18 cellular contexts compared by ENCODE assay signal in genomic region chr11:16587670-16588069, GRCh38.
A peak's percentile ranks its signal among the peaks of the same experiment; 100 is the strongest.
DNase-seq lines count a peak whose midpoint lies in the region; ATAC-seq and TF ChIP-seq lines count a peak whose summit lies in the region.
"Had no signal": no experiment of that assay in that cellular context is flagged by ENCODE, and none has a peak within 500 bp of the region (broad histone marks: within the 10 kb centered on the region; RNA-seq: fewer than 3 reads in every experiment).

No MANE protein-coding gene starts in this region.

- TF ChIP-seq POLR2A in body of pancreas (IDR thresholded peaks at IDR 0.05) (no peak), gastroesophageal sphincter (IDR thresholded peaks at IDR 0.05) (no peak)

- no peak for TF ChIP-seq EP300 in gastroesophageal sphincter (IDR thresholded peaks at IDR 0.05)

- WGBS in body of pancreas, 2 donors: 5 to 8% methylated on average over 1 of the region's 1 CpG
- 7% methylated on average over 1 of the region's 1 CpG; no CpG with 5 or more reads in 1 of the 2 donors for WGBS in gastroesophageal sphincter (ENCODE audit: low coverage in 1 of 2), 2 donors

- no peaks in the 10 kb centered on the region for H3K27me3 ChIP-seq in body of pancreas
- no peaks in the 10 kb centered on the region for H3K27me3 ChIP-seq in upper lobe of right lung
- no peaks in the 10 kb centered on the region for H3K27me3 ChIP-seq in gastroesophageal sphincter
- H3K27me3 ChIP-seq: SJCRH30 had no signal

- H3K4me1 ChIP-seq in body of pancreas: no peaks in the 10 kb centered on the region
- no peaks in the 10 kb centered on the region for H3K4me1 ChIP-seq in upper lobe of right lung
- H3K4me1 ChIP-seq in gastroesophageal sphincter: no peaks in the 10 kb centered on the region
- H3K4me1 ChIP-seq: SJCRH30 had no signal

- H3K36me3 ChIP-seq in body of pancreas (replicated peaks in 1 of 2; ENCODE audit: insufficient read depth in 1 of 2, low read depth in 2 of 2) (no peaks in the 10 kb centered on the region), upper lobe of right lung (no peaks in the 10 kb centered on the region), gastroesophageal sphincter (no peaks in the 10 kb centered on the region)
- H3K36me3 ChIP-seq: SJCRH30 had no signal

- H3K9me3 ChIP-seq in body of pancreas (no peaks in the 10 kb centered on the region), upper lobe of right lung (no peaks in the 10 kb centered on the region), gastroesophageal sphincter (no peaks in the 10 kb centered on the region)
- H3K9me3 ChIP-seq: SJCRH30 had no signal

- no peak for ATAC-seq in body of pancreas
- peak; percentile 81 to 96 for ATAC-seq in left cardiac atrium
- peak; percentile 46 for ATAC-seq in upper lobe of right lung
- no peak for ATAC-seq in gastroesophageal sphincter
- no peak for ATAC-seq in HG03280 (IDR thresholded peaks at IDR 0.05; ENCODE audit: unreplicated experiment)
- ATAC-seq: HCT116 had no signal

- TF ChIP-seq CTCF in body of pancreas (IDR thresholded peaks at IDR 0.05) (no peak), upper lobe of right lung (IDR thresholded peaks at IDR 0.05) (no peak), gastroesophageal sphincter (IDR thresholded peaks at IDR 0.05) (no peak)

- H3K27ac ChIP-seq in body of pancreas (no peak overlapping the region), upper lobe of right lung (no peak overlapping the region), gastroesophageal sphincter (no peak overlapping the region)
- H3K27ac ChIP-seq: C4-2B, PC-9, RWPE1, SJCRH30 had no signal

- DNase-seq in body of pancreas: peak in 3 of 4 donors; percentile 17 to 38 (median 33)
- peak; percentile 40 for DNase-seq in left cardiac atrium
- DNase-seq in midbrain (lab: John Stamatoyannopoulos, UW): peak; percentile 42
- DNase-seq in upper lobe of right lung: no peak
- no peak for DNase-seq in NCI-H2196 (lab: John Stamatoyannopoulos, UW; ENCODE audit: unreplicated experiment)
- DNase-seq: ACHN, DMS79, GOT3, Karpas-422, NCI-H2081 treated with DMSO at 0.1 percent for 48 hours, NCI-H82, PC-9, SJCRH30 had no signal

- intact Hi-C loops in body of pancreas (cut with DNase I): no loop called here
- intact Hi-C loops in left cardiac atrium (cut with DNase I): no loop called here
- intact Hi-C loops in upper lobe of right lung (cut with DNase I): no loop called here

- H3K4me3 ChIP-seq in body of pancreas (no peak overlapping the region), upper lobe of right lung (no peak overlapping the region), gastroesophageal sphincter (no peak overlapping the region)
- H3K4me3 ChIP-seq: PC-9, SJCRH30 had no signal

Comparison
In these comparisons a context has a peak if more than half of its experiments do, and no peak if none do; other contexts are left out.
1. ATAC-seq: peak in left cardiac atrium (2 of 2) and upper lobe of right lung (single experiment); none in body of pancreas (single experiment), gastroesophageal sphincter (single experiment) and HG03280 (single experiment).
2. DNase-seq: peak in body of pancreas (3 of 4), left cardiac atrium (single experiment) and midbrain (single experiment); none in upper lobe of right lung (single experiment) and NCI-H2196 (single experiment).